ENCODE assay signal across 25 cellular contexts in the genomic region with DNA sequence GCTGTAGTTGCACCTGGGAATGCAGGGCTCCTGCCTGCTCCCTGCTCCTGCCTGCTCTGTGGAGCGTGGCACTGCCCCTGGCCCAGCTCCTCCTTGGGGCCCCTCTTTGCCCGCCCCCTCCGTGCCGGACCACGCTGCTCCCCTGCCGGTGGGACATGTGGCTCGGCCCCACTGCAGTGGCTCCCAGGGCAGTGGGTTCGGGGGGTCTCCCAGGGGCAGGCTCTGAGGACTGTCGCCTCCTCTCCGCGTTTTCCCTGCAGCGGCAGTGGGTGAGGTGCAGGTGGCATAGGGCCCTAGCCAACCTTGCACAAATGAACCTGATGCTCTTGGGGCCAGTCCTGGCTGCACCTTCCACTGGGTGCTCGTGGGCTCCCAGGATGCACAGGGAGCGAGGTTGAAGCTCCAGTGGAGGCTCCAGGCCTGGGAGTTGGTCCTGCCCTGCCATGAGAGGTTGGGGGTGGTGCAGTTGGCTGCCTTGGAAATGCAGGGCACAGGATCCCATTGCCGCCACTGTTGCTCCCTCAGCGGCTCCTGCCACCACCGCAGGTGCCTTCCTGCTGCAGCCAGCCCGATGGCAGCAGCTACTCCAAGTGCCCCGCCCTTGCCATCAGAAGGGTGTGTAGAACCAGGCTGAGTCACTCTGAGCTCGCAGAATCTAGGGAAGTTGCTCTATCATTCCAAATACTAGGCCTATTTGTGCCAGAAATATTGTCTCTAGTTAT.
DNase-seq lines count a peak whose midpoint lies in the region; ATAC-seq, FAIRE-seq and TF ChIP-seq lines count a peak whose summit lies in the region.
"Had no signal": no experiment of that assay in that cellular context is flagged by ENCODE, and none has a peak within 500 bp of the region (broad histone marks: within the 10 kb centered on the region; RNA-seq: fewer than 3 reads in every experiment).

No MANE protein-coding gene starts in this region.

- no TSS peak for BruUV-seq in A673 (replicated peaks; lab: Mats Ljungman, UMichigan)

- no peak overlapping the region for H3K9ac ChIP-seq in GM23248
- H3K9ac ChIP-seq: parathyroid adenoma had no signal

- H3K4me2 ChIP-seq in GM23248 (ENCODE audit: unreplicated experiment) = no peak overlapping the region

- H3K36me3 ChIP-seq in A673 (ENCODE audit: insufficient read depth, low read length, poor library complexity, severe bottlenecking) (no peaks in the 10 kb centered on the region), GM23248 (ENCODE audit: low read depth) (no peaks in the 10 kb centered on the region), bronchial epithelial cell (ENCODE audit: control insufficient read depth, insufficient read depth, low read length) (no peaks in the 10 kb centered on the region), mucosa of descending colon (ENCODE audit: low read depth) (no peaks in the 10 kb centered on the region)
- H3K36me3 ChIP-seq: adrenal gland, cardiac muscle cell, HAP-1 had no signal

- no peak overlapping the region for H2AFZ ChIP-seq in GM23248
- H2AFZ ChIP-seq: parathyroid adenoma had no signal

- POLR2A ChIA-PET in A673 (lab: Charles Lee; ENCODE audit: low non-redundant PET) = no interaction called here

- H3K4me1 ChIP-seq in A673 (ENCODE audit: insufficient read depth, low read length, poor library complexity, severe bottlenecking) (peaks cover 9% of the 10 kb centered on the region), GM23248 (ENCODE audit: insufficient read depth) (no peaks in the 10 kb centered on the region), mucosa of descending colon (ENCODE audit: low read depth) (no peaks in the 10 kb centered on the region)
- H3K4me1 ChIP-seq: adrenal gland, HAP-1, parathyroid adenoma had no signal

- CTCF ChIA-PET in A673 (lab: Charles Lee) = interaction anchor here (0.6 kb wide), 1 partner anchor 21 kb away, joined by 3 read pairs; no protein-coding TSS in a partner anchor

- no peak for FAIRE-seq in bronchial epithelial cell (lab: Jason Lieb, UNC)
- FAIRE-seq in H54 (lab: Jason Lieb, UNC) = no peak

- peak; percentile 52 for ATAC-seq in mucosa of descending colon
- ATAC-seq: naive thymus-derived CD8-positive, alpha-beta T cell; Panc1 had no signal

- no peak for TF ChIP-seq POLR2A in H54 (IDR thresholded peaks at IDR 0.05; ENCODE audit: low read depth, low read length)

- H3K4me3 ChIP-seq in A673 (ENCODE audit: low read depth, low read length, poor library complexity, severe bottlenecking) = peak overlapping the region; percentile 36
- H3K4me3 ChIP-seq in GM23248 = no peak overlapping the region
- H3K4me3 ChIP-seq in bronchial epithelial cell (ENCODE audit: low read depth, low read length) = no peak overlapping the region
- no peak overlapping the region for H3K4me3 ChIP-seq in mucosa of descending colon
- H3K4me3 ChIP-seq: adrenal gland, cardiac muscle cell, HAP-1, SK-N-MC had no signal

- H3K27ac ChIP-seq in A673 (ENCODE audit: low read depth, low read length, poor library complexity, severe bottlenecking) = peak overlapping the region; percentile 82
- H3K27ac ChIP-seq in GM23248 = no peak overlapping the region
- H3K27ac ChIP-seq: adrenal gland, cardiac muscle cell, parathyroid adenoma, SK-N-MC had no signal

- H3K79me2 ChIP-seq in GM23248 (ENCODE audit: insufficient read depth) = no peaks in the 10 kb centered on the region
- H3K79me2 ChIP-seq: parathyroid adenoma had no signal

- TF ChIP-seq CTCF in A673 (conservative IDR thresholded peaks at IDR 0.05; ENCODE audit: low read depth, low read length) (no peak), bronchial epithelial cell (IDR thresholded peaks at IDR 0.05; ENCODE audit: insufficient read depth, low read length, severe bottlenecking) (no peak), mucosa of descending colon (IDR thresholded peaks at IDR 0.05) (no peak)

- no peaks in the 10 kb centered on the region for H3K27me3 ChIP-seq in A673 (replicated peaks; ENCODE audit: insufficient read depth, low read depth, low read length, poor library complexity)
- H3K27me3 ChIP-seq in GM23248 (replicated peaks; ENCODE audit: insufficient read depth) = no peaks in the 10 kb centered on the region
- no peaks in the 10 kb centered on the region for H3K27me3 ChIP-seq in bronchial epithelial cell (ENCODE audit: control insufficient read depth, insufficient read depth, low read length)
- H3K27me3 ChIP-seq: adrenal gland, cardiac muscle cell had no signal

- H3F3A ChIP-seq in GM23248 (ENCODE audit: insufficient read depth) = no peaks in the 10 kb centered on the region

- intact Hi-C loops in A673 (cut with micrococcal nuclease; ENCODE audit: unreplicated experiment) (loop anchor here (10.0 kb wide), 1 partner anchor 1476 kb away; no protein-coding TSS in a partner anchor), mucosa of descending colon (cut with DNase I, micrococcal nuclease) (no loop called here)

- in situ Hi-C loops in GM23248 (cut with MboI) = no loop called here

- no peaks in the 10 kb centered on the region for H4K20me1 ChIP-seq in GM23248 (ENCODE audit: insufficient read depth)

- H3K9me2 ChIP-seq in GM23248 (ENCODE audit: insufficient read depth) = no peaks in the 10 kb centered on the region

- WGBS in GM23248 (ENCODE audit: low coverage in 1 of 2, low lambda C conversion rate in 2 of 2, missing lambda C conversion rate in 2 of 2), 2 experiments = 77 to 78% methylated on average over 18 to 19 of the region's 20 CpGs

- DNase-seq in A673 (ENCODE audit: low spot score) (no peak), GM23248 (peak; percentile 5), bronchial epithelial cell (ENCODE audit: low read depth) (peak; percentile 18), mucosa of descending colon (peak; percentile 7 to 26 (median 18)), NCI-H345 (lab: John Stamatoyannopoulos, UW) (no peak), NCI-H187 treated with DMSO at 0.1 percent for 48 hours (lab: John Stamatoyannopoulos, UW) (no peak), amygdala (lab: John Stamatoyannopoulos, UW) (no peak), H54 (ENCODE audit: insufficient read length, low spot score) (no peak)
- DNase-seq: activated B cell treated with CpG ODN at 0.5 μM for 24 hours; activated CD4-positive, alpha-beta T cell treated with anti-CD3 and anti-CD28 coated beads, Interleukin-2, amount 50 U/mL, for 48 hours; activated effector memory CD4-positive, alpha-beta T cell treated with anti-CD3 and anti-CD28 coated beads, Interleukin-2, amount 50 U/mL, for 16 hours; adrenal gland; AML-193; dermis blood vessel endothelial cell; Karpas-422; mesenchymal stem cell; naive thymus-derived CD8-positive, alpha-beta T cell; NCI-H2171 treated with DMSO at 0.1 percent for 48 hours; stimulated activated CD4-positive, alpha-beta T cell treated with anti-CD3 and anti-CD28 coated beads, Interleukin-2, amount 100 ng/mL, for 24 hours; trophoblast cell had no signal

- no peaks in the 10 kb centered on the region for H3K9me3 ChIP-seq in A673 (ENCODE audit: low read depth, low read length, poor library complexity, severe bottlenecking)
- H3K9me3 ChIP-seq in GM23248 (ENCODE audit: low read depth) = no peaks in the 10 kb centered on the region
- no peaks in the 10 kb centered on the region for H3K9me3 ChIP-seq in mucosa of descending colon
- H3K9me3 ChIP-seq: adrenal gland, HAP-1 had no signal

Comparison
In these comparisons a context has a peak if more than half of its experiments do, and no peak if none do; other contexts are left out.
1. DNase-seq: peak in GM23248 (single experiment), bronchial epithelial cell (single experiment) and mucosa of descending colon (3 of 3); none in A673 (single experiment), NCI-H345 (single experiment), NCI-H187 treated with DMSO at 0.1 percent for 48 hours (single experiment), amygdala (0 of 56) and H54 (single experiment).